ENCODE assay signal across 26 cellular contexts in the genomic region with DNA sequence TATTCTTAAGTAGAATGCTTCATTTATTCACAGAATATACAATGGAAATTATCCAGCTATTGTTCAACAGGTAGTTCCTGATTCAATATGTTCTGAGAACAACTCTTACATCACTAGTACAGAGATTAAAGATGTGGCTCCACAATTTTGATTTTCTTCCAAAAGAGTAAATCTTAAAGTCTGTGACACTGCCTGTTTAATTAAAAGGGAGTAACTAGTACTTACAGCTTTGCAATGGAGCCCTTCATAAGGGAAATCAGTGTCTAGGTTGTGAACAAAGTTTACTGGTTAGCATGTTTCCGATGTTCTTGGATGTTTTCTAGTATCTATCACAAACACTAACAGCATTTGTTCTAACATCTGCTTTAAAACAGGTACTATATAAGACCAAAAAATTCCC. TPM values are rescaled to one million over a fixed set of nuclear protein-coding genes. Genes with fewer than 3 reads are reported as not detected.
A peak's percentile ranks its signal among the peaks of the same experiment; 100 is the strongest.
DNase-seq lines count a peak whose midpoint lies in the region; ATAC-seq and TF ChIP-seq lines count a peak whose summit lies in the region.
"Had no signal": no experiment of that assay in that cellular context is flagged by ENCODE, and none has a peak within 500 bp of the region (broad histone marks: within the 10 kb centered on the region; RNA-seq: fewer than 3 reads in every experiment).

No MANE protein-coding gene starts in this region.

- no peak overlapping the region for H3K4me3 ChIP-seq in fibroblast of villous mesenchyme (ENCODE audit: low read depth, low read length)
- H3K4me3 ChIP-seq: esophagus muscularis mucosa, gastroesophageal sphincter, SJCRH30 had no signal

- in situ Hi-C loops in Caki2 (cut with HindIII; ENCODE audit: low pct_unique_long_range_greater_than_20kb, low sequenced_read_pairs): no loop called here

- TF ChIP-seq CTCF in 22Rv1 (IDR thresholded peaks at IDR 0.05) (no peak), fibroblast of villous mesenchyme (IDR thresholded peaks at IDR 0.05; ENCODE audit: insufficient read depth, low read depth, low read length) (no peak)

- H3K9me3 Mint-ChIP-seq in activated T-cell treated with anti-CD3 and anti-CD28 coated beads, Interleukin-2, amount 50 U/mL, for 24 hours: peaks cover 9% of the 10 kb centered on the region

- peaks cover 33% of the 10 kb centered on the region for H3K4me1 Mint-ChIP-seq in activated T-cell treated with anti-CD3 and anti-CD28 coated beads, Interleukin-2, amount 50 U/mL, for 24 hours (ENCODE audit: low read depth)

- H3K27ac ChIP-seq in 22Rv1: peak overlapping the region; percentile 98
- H3K27ac ChIP-seq: BLaER1, esophagus muscularis mucosa, gastroesophageal sphincter, SJCRH30 had no signal

- H3K27ac Mint-ChIP-seq in activated T-cell treated with anti-CD3 and anti-CD28 coated beads, Interleukin-2, amount 50 U/mL, for 24 hours: no peak overlapping the region
- H3K27ac Mint-ChIP-seq: nephron progenitor cell had no signal

- H3K27me3 Mint-ChIP-seq in activated T-cell treated with anti-CD3 and anti-CD28 coated beads, Interleukin-2, amount 50 U/mL, for 24 hours: no peaks in the 10 kb centered on the region
- H3K27me3 Mint-ChIP-seq: activated naive CD8-positive, alpha-beta T cell treated with anti-CD3 and anti-CD28 coated beads, Interleukin-2, amount 10 ng/mL, durations not matched to agents 7 days and 5 days; effector memory CD8-positive, alpha-beta T cell had no signal

- H3K4me3 Mint-ChIP-seq in activated T-cell treated with anti-CD3 and anti-CD28 coated beads, Interleukin-2, amount 50 U/mL, for 24 hours: no peak overlapping the region

- H3K36me3 Mint-ChIP-seq in activated T-cell treated with anti-CD3 and anti-CD28 coated beads, Interleukin-2, amount 50 U/mL, for 24 hours (ENCODE audit: low read depth): peaks cover 16% of the 10 kb centered on the region

- DNase-seq in Caki2 (ENCODE audit: low read depth) (peak; percentile 12), SW480 (ENCODE audit: low spot score) (peak; percentile 2), fibroblast of villous mesenchyme (ENCODE audit: low read depth) (peak; percentile 18), KG1 (lab: John Stamatoyannopoulos, UW) (no peak)
- no peak for DNase-seq in stimulated activated CD4-positive, alpha-beta T cell treated with anti-CD3 and anti-CD28 coated beads, Interleukin-4, amount 100 ng/mL, for 24 hours
- no peak for DNase-seq in activated T-cell treated with anti-CD3 and anti-CD28 coated beads, Interleukin-2, amount 50 U/mL, for 24 hours
- DNase-seq: activated CD4-positive, CD25-positive, alpha-beta regulatory T cell; activated gamma-delta T cell treated with Interleukin-2 at 50 U/mL for 16 hours; activated naive CD8-positive, alpha-beta T cell treated with anti-CD3 and anti-CD28 coated beads, Interleukin-2, amount 10 ng/mL, durations not matched to agents 7 days and 5 days; activated T-cell treated with anti-CD3 and anti-CD28 coated beads, Interleukin-2, amount 50 U/mL, for 4 hours; central memory CD4-positive, alpha-beta T cell; COR-L47; effector memory CD8-positive, alpha-beta T cell; GDM1; HFFc6; NCI-H187; nephron progenitor cell; stimulated activated naive CD4-positive, alpha-beta T cell; T-helper 1 cell; upper lobe of right lung had no signal

- no peak for ATAC-seq in HG03097 (IDR thresholded peaks at IDR 0.05; ENCODE audit: low FRiP score, unreplicated experiment)
- ATAC-seq: activated T-cell treated with anti-CD3 and anti-CD28 coated beads, Interleukin-2, amount 50 U/mL, for 4 hours; effector memory CD8-positive, alpha-beta T cell; gastroesophageal sphincter; upper lobe of right lung had no signal

RNA-seq across cellular contexts. Expression of a gene that starts 30.8 kb away (rescaled TPM):
- 18.3 and 29.2 TPM in 2 replicates for total RNA-seq in Caki2 (2014; rRNA removed; shearing (Covaris generic); ENCODE audit: low replicate concordance)
- 14.5 and 21.6 TPM in 2 replicates for total RNA-seq in fibroblast of villous mesenchyme

Comparison
In these comparisons a context has a peak if more than half of its experiments do, and no peak if none do; other contexts are left out.
1. DNase-seq: peak in Caki2 (single experiment), SW480 (single experiment) and fibroblast of villous mesenchyme (single experiment); none in stimulated activated CD4-positive, alpha-beta T cell treated with anti-CD3 and anti-CD28 coated beads, Interleukin-4, amount 100 ng/mL, for 24 hours (single experiment), activated T-cell treated with anti-CD3 and anti-CD28 coated beads, Interleukin-2, amount 50 U/mL, for 24 hours (single experiment) and KG1 (single experiment).